9 cellular contexts compared by ENCODE assay signal in genomic region chr14:54489731-54490447, GRCh38. TPM values are rescaled to one million over a fixed set of nuclear protein-coding genes. Genes with fewer than 3 reads are reported as not detected.
DNase-seq lines count a peak whose midpoint lies in the region; ATAC-seq, FAIRE-seq and TF ChIP-seq lines count a peak whose summit lies in the region.
"Had no signal": no experiment of that assay in that cellular context is flagged by ENCODE, and none has a peak within 500 bp of the region (broad histone marks: within the 10 kb centered on the region; RNA-seq: fewer than 3 reads in every experiment).

No MANE protein-coding gene starts in this region.

- DNase-seq in activated T-cell treated with anti-CD3 and anti-CD28 coated beads, Interleukin-2, amount 50 U/mL, for 72 hours, result no peak
- DNase-seq in activated T-cell treated with anti-CD3 and anti-CD28 coated beads, Interleukin-2, amount 50 U/mL, for 48 hours, result no peak
- DNase-seq in activated T-helper 2 cell treated with anti-CD3 and anti-CD28 coated beads, Interferon-gamma antibody, Interleukin-2, Interleukin-4, amounts not matched to agents 10 μg/mL and 5 μg/mL and 100 μg/mL, durations not matched to agents 14 hours and 24 hours and 36 hours (ENCODE audit: low spot score), result no peak
- no peak for DNase-seq in HepG2 (ENCODE audit: low spot score)
- no peak for DNase-seq in tibial artery
- no peak for DNase-seq in NCI-H446 treated with DMSO at 0.1 percent for 48 hours (lab: John Stamatoyannopoulos, UW)
- no peak for DNase-seq in middle frontal gyrus (ENCODE audit: extremely low spot score, low spot score)
- DNase-seq: stimulated activated CD4-positive, alpha-beta T cell treated with anti-CD3 and anti-CD28 coated beads, Interleukin-2, amount 100 ng/mL, for 48 hours had no signal

- peak overlapping the region; percentile 83 to 87 for H3K4me3 Mint-ChIP-seq in activated T-cell treated with anti-CD3 and anti-CD28 coated beads, Interleukin-2, amount 50 U/mL, for 72 hours
- H3K4me3 Mint-ChIP-seq in activated T-helper 2 cell treated with anti-CD3 and anti-CD28 coated beads, Interferon-gamma antibody, Interleukin-2, Interleukin-4, amounts not matched to agents 10 μg/mL and 5 μg/mL and 100 μg/mL, durations not matched to agents 14 hours and 24 hours and 36 hours (ENCODE audit: low read depth), result peak overlapping the region; percentile 92

- H3K9me3 ChIP-seq in HepG2 (ENCODE audit: low read length) (no peaks in the 10 kb centered on the region), tibial artery (no peaks in the 10 kb centered on the region)

- no peak for TF ChIP-seq RAD21 in HepG2 (CRISPR knock-in tag; IDR thresholded peaks at IDR 0.05)

- no peaks in the 10 kb centered on the region for H4K20me1 ChIP-seq in HepG2 (ENCODE audit: insufficient read depth, low read length)

- TF ChIP-seq EP300 in HepG2 (IDR thresholded peaks at IDR 0.05; ENCODE audit: low read depth in 2 of 2, low read length in 2 of 2) (no peak), HepG2 (CRISPR knock-in tag; IDR thresholded peaks at IDR 0.05; ENCODE audit: borderline replicate concordance) (no peak)

- H3K27ac Mint-ChIP-seq in activated T-cell treated with anti-CD3 and anti-CD28 coated beads, Interleukin-2, amount 50 U/mL, for 72 hours, result peak overlapping the region; percentile 92
- peak overlapping the region; percentile 95 for H3K27ac Mint-ChIP-seq in activated T-helper 2 cell treated with anti-CD3 and anti-CD28 coated beads, Interferon-gamma antibody, Interleukin-2, Interleukin-4, amounts not matched to agents 10 μg/mL and 5 μg/mL and 100 μg/mL, durations not matched to agents 14 hours and 24 hours and 36 hours

- H3K36me3 Mint-ChIP-seq in activated T-cell treated with anti-CD3 and anti-CD28 coated beads, Interleukin-2, amount 50 U/mL, for 72 hours (ENCODE audit: insufficient read depth in 2 of 2), result peaks cover 1 to 6% of the 10 kb centered on the region in 2 donors
- H3K36me3 Mint-ChIP-seq in activated T-helper 2 cell treated with anti-CD3 and anti-CD28 coated beads, Interferon-gamma antibody, Interleukin-2, Interleukin-4, amounts not matched to agents 10 μg/mL and 5 μg/mL and 100 μg/mL, durations not matched to agents 14 hours and 24 hours and 36 hours (ENCODE audit: low read depth), result peaks cover 24% of the 10 kb centered on the region

- WGBS in HepG2 (ENCODE audit: low lambda C conversion rate), result 98% methylated on average over 4 of the region's 4 CpGs

- peak overlapping the region; percentile 99 for H3K4me2 ChIP-seq in HepG2 (ENCODE audit: low read depth, low read length)

- H3K27me3 Mint-ChIP-seq in activated T-cell treated with anti-CD3 and anti-CD28 coated beads, Interleukin-2, amount 50 U/mL, for 72 hours (ENCODE audit: low read depth), result no peaks in the 10 kb centered on the region
- no peaks in the 10 kb centered on the region for H3K27me3 Mint-ChIP-seq in activated T-helper 2 cell treated with anti-CD3 and anti-CD28 coated beads, Interferon-gamma antibody, Interleukin-2, Interleukin-4, amounts not matched to agents 10 μg/mL and 5 μg/mL and 100 μg/mL, durations not matched to agents 14 hours and 24 hours and 36 hours (ENCODE audit: low read depth)

- no peaks in the 10 kb centered on the region; a peak in 1 of 5 replicates for H3K27me3 ChIP-seq in HepG2 (ENCODE audit: control insufficient read depth in 1 of 2, insufficient read depth in 2 of 2, low read length in 2 of 2)
- H3K27me3 ChIP-seq in tibial artery, result no peaks in the 10 kb centered on the region

- H3K4me3 ChIP-seq in HepG2 (replicated peaks in 1 of 3; ENCODE audit: insufficient read depth in 1 of 3, low read depth in 2 of 3, low read length in 3 of 3), result peak overlapping the region in 2 of 3 experiments; percentile 90 to 99; a peak in 1 of 6 replicates
- H3K4me3 ChIP-seq in tibial artery, result peak overlapping the region; percentile 70 to 82

- H3K4me1 Mint-ChIP-seq in activated T-cell treated with anti-CD3 and anti-CD28 coated beads, Interleukin-2, amount 50 U/mL, for 72 hours (ENCODE audit: low read depth), result peaks cover 46% of the 10 kb centered on the region
- peaks cover 37% of the 10 kb centered on the region for H3K4me1 Mint-ChIP-seq in activated T-helper 2 cell treated with anti-CD3 and anti-CD28 coated beads, Interferon-gamma antibody, Interleukin-2, Interleukin-4, amounts not matched to agents 10 μg/mL and 5 μg/mL and 100 μg/mL, durations not matched to agents 14 hours and 24 hours and 36 hours (ENCODE audit: low read depth)

- no peak for FAIRE-seq in HepG2 (lab: Jason Lieb, UNC)

- TF ChIP-seq CTCF in HepG2 (CRISPR knock-in tag; IDR thresholded peaks at IDR 0.05), result no peak
- no peak for TF ChIP-seq CTCF in tibial artery (IDR thresholded peaks at IDR 0.05)

- in situ Hi-C loops in HepG2 (cut with HindIII; ENCODE audit: extremely low pct_ligation_motif_present, low pct_unique_long_range_greater_than_20kb), result loop anchor here (10.0 kb wide), 1 partner anchor 125 kb away; no protein-coding TSS in a partner anchor

- ATAC-seq in activated T-cell treated with anti-CD3 and anti-CD28 coated beads, Interleukin-2, amount 50 U/mL, for 72 hours (replicated peaks in 1 of 2), result no peak
- no peak for ATAC-seq in HepG2
- no peak for ATAC-seq in GM18909 (IDR thresholded peaks at IDR 0.05; ENCODE audit: poor library complexity, unreplicated experiment)

- no peaks in the 10 kb centered on the region for H3K9me3 Mint-ChIP-seq in activated T-cell treated with anti-CD3 and anti-CD28 coated beads, Interleukin-2, amount 50 U/mL, for 72 hours
- no peaks in the 10 kb centered on the region for H3K9me3 Mint-ChIP-seq in activated T-helper 2 cell treated with anti-CD3 and anti-CD28 coated beads, Interferon-gamma antibody, Interleukin-2, Interleukin-4, amounts not matched to agents 10 μg/mL and 5 μg/mL and 100 μg/mL, durations not matched to agents 14 hours and 24 hours and 36 hours

- TF ChIP-seq POLR2A in HepG2 (IDR thresholded peaks at IDR 0.05; ENCODE audit: insufficient read depth in 1 of 2, low read depth in 2 of 2, low read length in 2 of 2), result no peak

- CTCF ChIA-PET in HepG2 (lab: Yijun Ruan, JAX; ENCODE audit: low intra/inter-chr PET ratio, low total read pairs), result no interaction called here

- H3K36me3 ChIP-seq in HepG2 (replicated peaks in 1 of 2; ENCODE audit: control insufficient read depth in 1 of 2, insufficient read depth in 2 of 2, low read length in 2 of 2) (no peaks in the 10 kb centered on the region), tibial artery (no peaks in the 10 kb centered on the region)

- peak overlapping the region; percentile 93 for H3K9ac ChIP-seq in HepG2 (ENCODE audit: insufficient read depth, low read depth, low read length)

- no TSS peak for BruUV-seq in HepG2 (replicated peaks; lab: Mats Ljungman, UMichigan)

- POLR2A ChIA-PET in HepG2 (lab: Yijun Ruan, JAX), result interaction anchor here (0.9 to 3.0 kb wide), 7 partner anchors 9 to 1804 kb away, joined by 3 to 19 read pairs (median 6); no protein-coding TSS in a partner anchor

- peaks cover 38% of the 10 kb centered on the region for H3K79me2 ChIP-seq in HepG2 (ENCODE audit: insufficient read depth, low read length)

- H3K4me1 ChIP-seq in HepG2 (ENCODE audit: insufficient read depth, low read length) (peaks cover 55% of the 10 kb centered on the region), tibial artery (peaks cover 0 to 37% (median 22%) of the 10 kb centered on the region in 4 donors)

- intact Hi-C loops in activated T-helper 2 cell treated with anti-CD3 and anti-CD28 coated beads, Interferon-gamma antibody, Interleukin-2, Interleukin-4, amounts not matched to agents 10 μg/mL and 5 μg/mL and 100 μg/mL, durations not matched to agents 14 hours and 24 hours and 36 hours (cut with micrococcal nuclease), result loop anchor here (1.0 to 2.0 kb wide), 3 partner anchors 19 to 93 kb away; partner anchors contain the start of genes CDKN3, CGRRF1 and CNIH1
- intact Hi-C loops in HepG2 (cut with micrococcal nuclease; ENCODE audit: unreplicated experiment), result loop anchor here (1.0 to 5.0 kb wide), 3 partner anchors 8 to 123 kb away; partner anchors contain the start of gene CNIH1
- intact Hi-C loops in tibial artery (cut with DNase I; ENCODE audit: low total_unique reads), result no loop called here

- no peak overlapping the region for H2AFZ ChIP-seq in HepG2 (ENCODE audit: low read length)

- H3K27ac ChIP-seq in HepG2 (ENCODE audit: extremely low read length, insufficient read depth, low read length) (peak overlapping the region; percentile 94), tibial artery (peak overlapping the region; percentile 91 to 94)

RNA-seq across cellular contexts. Expression of gene GMFB, which starts 1.1 kb away (rescaled TPM):
- total RNA-seq in activated T-cell treated with anti-CD3 and anti-CD28 coated beads, Interleukin-2, amount 50 U/mL, for 72 hours, result 10 to 100 TPM; 29.9 to 34.4 TPM
- total RNA-seq in activated T-helper 2 cell treated with anti-CD3 and anti-CD28 coated beads, Interferon-gamma antibody, Interleukin-2, Interleukin-4, amounts not matched to agents 10 μg/mL and 5 μg/mL and 100 μg/mL, durations not matched to agents 14 hours and 24 hours and 36 hours, result 36.3 and 40.0 TPM in 2 replicates
- 68.2 and 103 TPM in 2 replicates for total RNA-seq in HepG2 (2016; rRNA removed; fragmentation: Illumina TruSeq; extraction: Trizol)
- total RNA-seq in HepG2 (2016; cell fraction: cytosol; rRNA removed; fragmentation: Illumina TruSeq; extraction: Trizol; ENCODE audit: low read depth), result 10.0 and 15.2 TPM in 2 replicates
- 70.0 and 128 TPM in 2 replicates for total RNA-seq in HepG2 (2016; cell fraction: insoluble cytoplasmic fraction; rRNA removed; fragmentation: Illumina TruSeq; extraction: Trizol)
- 24.3 and 26.6 TPM in 2 replicates for total RNA-seq in HepG2 (2016; cell fraction: membrane; rRNA removed; fragmentation: Illumina TruSeq; extraction: Trizol)
- total RNA-seq in HepG2 (2016; cell fraction: nucleus; rRNA removed; fragmentation: Illumina TruSeq; extraction: Trizol), result 60.5 and 62.1 TPM in 2 replicates
- polyA plus RNA-seq in HepG2 (2011; rRNA removed), result 12.9 and 17.3 TPM in 2 replicates
- 4.5 and 9.6 TPM in 2 replicates for polyA plus RNA-seq in HepG2 (2011; cell fraction: cytosol; rRNA removed)
- 8.7 and 12.8 TPM in 2 replicates for polyA plus RNA-seq in HepG2 (2011; cell fraction: nucleus; rRNA removed)
- 18.0 and 30.6 TPM in 2 replicates for polyA plus RNA-seq in HepG2 (2012)
- 3.3 and 4.3 TPM in 2 replicates for polyA plus RNA-seq in HepG2 (2016; cell fraction: cytosol; fragmentation: Illumina TruSeq; extraction: Trizol; ENCODE audit: low read depth)
- polyA plus RNA-seq in HepG2 (2016; cell fraction: insoluble cytoplasmic fraction; fragmentation: Illumina TruSeq; extraction: Trizol; ENCODE audit: low read depth), result 66.5 and 76.4 TPM in 2 replicates
- 14.4 and 17.7 TPM in 2 replicates for polyA plus RNA-seq in HepG2 (2016; cell fraction: membrane; fragmentation: Illumina TruSeq; extraction: Trizol; ENCODE audit: low read depth)
- polyA plus RNA-seq in HepG2 (2016; cell fraction: nucleus; fragmentation: Illumina TruSeq; extraction: Trizol; ENCODE audit: insufficient read depth, low read depth), result 48.5 and 55.3 TPM in 2 replicates
- polyA minus RNA-seq in HepG2 (2011; rRNA and poly(A)+ RNA removed; ENCODE audit: low replicate concordance), result 7.9 and 9.8 TPM in 2 replicates
- 9.7 and 12.5 TPM in 2 replicates for polyA minus RNA-seq in HepG2 (2011; cell fraction: cytosol; rRNA and poly(A)+ RNA removed)
- polyA minus RNA-seq in HepG2 (2011; cell fraction: nucleus; rRNA and poly(A)+ RNA removed), result 54.5 and 62.3 TPM in 2 replicates

RNA-seq across cellular contexts. Expression of gene CGRRF1, which starts 19.8 kb away (rescaled TPM):
- total RNA-seq in activated T-cell treated with anti-CD3 and anti-CD28 coated beads, Interleukin-2, amount 50 U/mL, for 72 hours, result 10 to 100 TPM; 21.4 to 22.5 TPM
- total RNA-seq in activated T-helper 2 cell treated with anti-CD3 and anti-CD28 coated beads, Interferon-gamma antibody, Interleukin-2, Interleukin-4, amounts not matched to agents 10 μg/mL and 5 μg/mL and 100 μg/mL, durations not matched to agents 14 hours and 24 hours and 36 hours, result 6.2 and 9.1 TPM in 2 replicates
- total RNA-seq in HepG2 (2016; rRNA removed; fragmentation: Illumina TruSeq; extraction: Trizol), result 13.3 and 18.2 TPM in 2 replicates
- total RNA-seq in HepG2 (2016; cell fraction: cytosol; rRNA removed; fragmentation: Illumina TruSeq; extraction: Trizol; ENCODE audit: low read depth), result 11.9 and 12.4 TPM in 2 replicates
- 10.9 and 19.9 TPM in 2 replicates for total RNA-seq in HepG2 (2016; cell fraction: insoluble cytoplasmic fraction; rRNA removed; fragmentation: Illumina TruSeq; extraction: Trizol)
- total RNA-seq in HepG2 (2016; cell fraction: membrane; rRNA removed; fragmentation: Illumina TruSeq; extraction: Trizol), result 18.6 and 21.2 TPM in 2 replicates
- total RNA-seq in HepG2 (2016; cell fraction: nucleus; rRNA removed; fragmentation: Illumina TruSeq; extraction: Trizol), result 22.0 and 22.6 TPM in 2 replicates
- polyA plus RNA-seq in HepG2 (2011; rRNA removed), result 11.3 and 16.8 TPM in 2 replicates
- 3.9 and 6.0 TPM in 2 replicates for polyA plus RNA-seq in HepG2 (2011; cell fraction: cytosol; rRNA removed)
- 6.8 and 7.7 TPM in 2 replicates for polyA plus RNA-seq in HepG2 (2011; cell fraction: nucleus; rRNA removed)
- polyA plus RNA-seq in HepG2 (2012), result 16.4 and 16.6 TPM in 2 replicates
- polyA plus RNA-seq in HepG2 (2016; cell fraction: cytosol; fragmentation: Illumina TruSeq; extraction: Trizol; ENCODE audit: low read depth), result 13.1 and 14.1 TPM in 2 replicates
- 11.8 and 12.8 TPM in 2 replicates for polyA plus RNA-seq in HepG2 (2016; cell fraction: insoluble cytoplasmic fraction; fragmentation: Illumina TruSeq; extraction: Trizol; ENCODE audit: low read depth)
- polyA plus RNA-seq in HepG2 (2016; cell fraction: membrane; fragmentation: Illumina TruSeq; extraction: Trizol; ENCODE audit: low read depth), result 15.1 and 15.3 TPM in 2 replicates
- polyA plus RNA-seq in HepG2 (2016; cell fraction: nucleus; fragmentation: Illumina TruSeq; extraction: Trizol; ENCODE audit: insufficient read depth, low read depth), result 25.5 and 30.7 TPM in 2 replicates
- polyA minus RNA-seq in HepG2 (2011; rRNA and poly(A)+ RNA removed; ENCODE audit: low replicate concordance), result 5.3 and 5.7 TPM in 2 replicates
- 5.4 and 7.5 TPM in 2 replicates for polyA minus RNA-seq in HepG2 (2011; cell fraction: cytosol; rRNA and poly(A)+ RNA removed)
- polyA minus RNA-seq in HepG2 (2011; cell fraction: nucleus; rRNA and poly(A)+ RNA removed), result 14.0 and 21.4 TPM in 2 replicates

RNA-seq across cellular contexts. Expression of gene CNIH1, which starts 48.7 kb away (rescaled TPM):
- 10 to 100 TPM; 86.7 to 92.2 TPM for total RNA-seq in activated T-cell treated with anti-CD3 and anti-CD28 coated beads, Interleukin-2, amount 50 U/mL, for 72 hours
- total RNA-seq in activated T-helper 2 cell treated with anti-CD3 and anti-CD28 coated beads, Interferon-gamma antibody, Interleukin-2, Interleukin-4, amounts not matched to agents 10 μg/mL and 5 μg/mL and 100 μg/mL, durations not matched to agents 14 hours and 24 hours and 36 hours, result 113 and 115 TPM in 2 replicates
- 141 and 166 TPM in 2 replicates for total RNA-seq in HepG2 (2016; rRNA removed; fragmentation: Illumina TruSeq; extraction: Trizol)
- total RNA-seq in HepG2 (2016; cell fraction: cytosol; rRNA removed; fragmentation: Illumina TruSeq; extraction: Trizol; ENCODE audit: low read depth), result 78.4 and 95.3 TPM in 2 replicates
- 150 and 169 TPM in 2 replicates for total RNA-seq in HepG2 (2016; cell fraction: insoluble cytoplasmic fraction; rRNA removed; fragmentation: Illumina TruSeq; extraction: Trizol)
- total RNA-seq in HepG2 (2016; cell fraction: membrane; rRNA removed; fragmentation: Illumina TruSeq; extraction: Trizol), result 182 and 203 TPM in 2 replicates
- total RNA-seq in HepG2 (2016; cell fraction: nucleus; rRNA removed; fragmentation: Illumina TruSeq; extraction: Trizol), result 107 and 124 TPM in 2 replicates
- 335 and 421 TPM in 2 replicates for polyA plus RNA-seq in HepG2 (2011; rRNA removed)
- 589 and 760 TPM in 2 replicates for polyA plus RNA-seq in HepG2 (2011; cell fraction: cytosol; rRNA removed)
- polyA plus RNA-seq in HepG2 (2011; cell fraction: nucleus; rRNA removed), result 90.4 and 93.4 TPM in 2 replicates
- polyA plus RNA-seq in HepG2 (2012), result 212 and 227 TPM in 2 replicates
- polyA plus RNA-seq in HepG2 (2016; cell fraction: cytosol; fragmentation: Illumina TruSeq; extraction: Trizol; ENCODE audit: low read depth), result 124 and 138 TPM in 2 replicates
- 185 and 205 TPM in 2 replicates for polyA plus RNA-seq in HepG2 (2016; cell fraction: insoluble cytoplasmic fraction; fragmentation: Illumina TruSeq; extraction: Trizol; ENCODE audit: low read depth)
- 220 and 225 TPM in 2 replicates for polyA plus RNA-seq in HepG2 (2016; cell fraction: membrane; fragmentation: Illumina TruSeq; extraction: Trizol; ENCODE audit: low read depth)
- polyA plus RNA-seq in HepG2 (2016; cell fraction: nucleus; fragmentation: Illumina TruSeq; extraction: Trizol; ENCODE audit: insufficient read depth, low read depth), result 245 and 260 TPM in 2 replicates
- 581 and 762 TPM in 2 replicates for polyA minus RNA-seq in HepG2 (2011; rRNA and poly(A)+ RNA removed; ENCODE audit: low replicate concordance)
- polyA minus RNA-seq in HepG2 (2011; cell fraction: cytosol; rRNA and poly(A)+ RNA removed), result 203 and 246 TPM in 2 replicates
- 54.2 and 93.9 TPM in 2 replicates for polyA minus RNA-seq in HepG2 (2011; cell fraction: nucleus; rRNA and poly(A)+ RNA removed)
